ENCODE assay signal across 38 cellular contexts in genomic region chr11:123765601-123766000, GRCh38. TPM values are rescaled to one million over a fixed set of nuclear protein-coding genes. Genes with fewer than 3 reads are reported as not detected.
"Had no signal": no experiment of that assay in that cellular context is flagged by ENCODE, and none has a peak within 500 bp of the region (broad histone marks: within the 10 kb centered on the region; RNA-seq: fewer than 3 reads in every experiment).

No MANE protein-coding gene starts in this region.

- H3K27ac ChIP-seq: KMS-11 had no signal

- H3K9ac ChIP-seq: KMS-11 had no signal

- H3K4me3 ChIP-seq: MG63 had no signal

- DNase-seq: Karpas-422, Kasumi-1, KG1, MG63, MM.1S, MV-4-11, NCI-H1048, NCI-H1092, NCI-H1092 treated with DMSO at 0.1 percent for 48 hours, NCI-H1105, NCI-H1105 treated with DMSO at 0.1 percent for 48 hours, NCI-H1417, NCI-H1417 treated with DMSO at 0.1 percent for 48 hours, NCI-H1436, NCI-H1436 treated with DMSO at 0.1 percent for 48 hours, NCI-H146, NCI-H1694, NCI-H1694 treated with DMSO at 0.1 percent for 48 hours, NCI-H187, NCI-H187 treated with DMSO at 0.1 percent for 48 hours, NCI-H1930, NCI-H2029, NCI-H2029 treated with DMSO at 0.1 percent for 48 hours, NCI-H2081, NCI-H2081 treated with DMSO at 0.1 percent for 48 hours, NCI-H2107, NCI-H2171, NCI-H2171 treated with DMSO at 0.1 percent for 48 hours, NCI-H2227 treated with DMSO at 0.1 percent for 48 hours, NCI-H226, NCI-H345, NCI-H446, NCI-H446 treated with DMSO at 0.1 percent for 48 hours had no signal

- H3K36me3 ChIP-seq: MG63 had no signal

- H3K4me2 ChIP-seq: KMS-11 had no signal

RNA-seq across cellular contexts. Expression of gene OR6X1, which starts 11.3 kb away (rescaled TPM):
- total RNA-seq: LHCN-M2, M059J, MCF 10A, NCI-H460 had no signal

RNA-seq across cellular contexts. Expression of gene OR6M1, which starts 40.5 kb away (rescaled TPM):
- total RNA-seq: LHCN-M2, M059J, MCF 10A, NCI-H460 had no signal
